Comparison of ENCODE assay signal across 23 cellular contexts in the genomic region with DNA sequence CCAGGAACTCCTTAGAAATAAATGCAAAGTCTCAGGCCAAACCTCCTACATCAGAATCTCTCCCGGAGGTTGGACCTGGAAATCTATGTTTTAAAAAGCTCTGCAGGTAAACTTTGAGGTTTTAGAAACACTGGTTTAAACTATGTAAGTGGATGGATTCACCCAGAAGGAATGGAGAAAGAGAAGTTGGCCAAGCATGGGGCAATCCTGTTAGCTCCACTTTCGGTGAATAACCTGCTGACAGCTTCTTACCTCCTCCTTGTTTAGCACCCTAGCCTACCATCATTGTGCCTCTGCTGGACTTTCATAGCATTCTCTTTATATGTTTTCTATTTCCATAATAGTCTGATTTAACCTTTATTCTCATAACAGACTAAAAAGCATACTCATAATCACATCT. TPM values are rescaled to one million over a fixed set of nuclear protein-coding genes. Genes with fewer than 3 reads are reported as not detected.
DNase-seq lines count a peak whose midpoint lies in the region; ATAC-seq and TF ChIP-seq lines count a peak whose summit lies in the region.
"Had no signal": no experiment of that assay in that cellular context is flagged by ENCODE, and none has a peak within 500 bp of the region (broad histone marks: within the 10 kb centered on the region; RNA-seq: fewer than 3 reads in every experiment).

No MANE protein-coding gene starts in this region.

- peaks cover 23% of the 10 kb centered on the region for H3K36me3 Mint-ChIP-seq in activated CD8-positive, alpha-beta memory T cell treated with anti-CD3 and anti-CD28 coated beads, Interleukin-2, amount 10 ng/mL, durations not matched to agents 7 days and 5 days
- peaks cover 13 to 20% of the 10 kb centered on the region in 2 donors for H3K36me3 Mint-ChIP-seq in CD4-positive, alpha-beta memory T cell
- H3K36me3 Mint-ChIP-seq in activated CD8-positive, alpha-beta T cell treated with anti-CD3 and anti-CD28 coated beads for 36 hours (ENCODE audit: low read depth) = peaks cover 18% of the 10 kb centered on the region
- H3K36me3 Mint-ChIP-seq in naive thymus-derived CD4-positive, alpha-beta T cell = peaks cover 3 to 19% (median 11%) of the 10 kb centered on the region in 5 donors
- H3K36me3 Mint-ChIP-seq: mesothelial cell of epicardium had no signal

- H3K27ac Mint-ChIP-seq in activated CD8-positive, alpha-beta memory T cell treated with anti-CD3 and anti-CD28 coated beads, Interleukin-2, amount 10 ng/mL, durations not matched to agents 7 days and 5 days = peak overlapping the region; percentile 100
- H3K27ac Mint-ChIP-seq in CD4-positive, alpha-beta memory T cell = peak overlapping the region; percentile 87 to 99 (median 97)
- peak overlapping the region; percentile 97 for H3K27ac Mint-ChIP-seq in activated CD8-positive, alpha-beta T cell treated with anti-CD3 and anti-CD28 coated beads for 36 hours
- H3K27ac Mint-ChIP-seq in naive thymus-derived CD4-positive, alpha-beta T cell = peak overlapping the region; percentile 50 to 100 (median 97)
- H3K27ac Mint-ChIP-seq: mesothelial cell of epicardium had no signal

- H3K9me3 Mint-ChIP-seq in activated CD8-positive, alpha-beta memory T cell treated with anti-CD3 and anti-CD28 coated beads, Interleukin-2, amount 10 ng/mL, durations not matched to agents 7 days and 5 days (ENCODE audit: low read depth) = no peaks in the 10 kb centered on the region
- peaks cover 0 to 1% (median 0%) of the 10 kb centered on the region in 8 donors for H3K9me3 Mint-ChIP-seq in CD4-positive, alpha-beta memory T cell
- no peaks in the 10 kb centered on the region for H3K9me3 Mint-ChIP-seq in activated CD8-positive, alpha-beta T cell treated with anti-CD3 and anti-CD28 coated beads for 36 hours
- H3K9me3 Mint-ChIP-seq in naive thymus-derived CD4-positive, alpha-beta T cell = peaks cover 0 to 3% (median 0%) of the 10 kb centered on the region in 11 donors

- no peak for TF ChIP-seq CTCF in activated CD8-positive, alpha-beta T cell treated with anti-CD3 and anti-CD28 coated beads for 36 hours (IDR thresholded peaks at IDR 0.05)

- H3K4me3 ChIP-seq in CD4-positive, alpha-beta memory T cell (ENCODE audit: low read length in 2 of 2) = no peak overlapping the region
- H3K4me3 ChIP-seq in naive thymus-derived CD4-positive, alpha-beta T cell (ENCODE audit: low read length) = no peak overlapping the region
- H3K4me3 ChIP-seq: ascending aorta, heart left ventricle, right lobe of liver had no signal

- no peaks in the 10 kb centered on the region for H3K9me3 ChIP-seq in CD4-positive, alpha-beta memory T cell (ENCODE audit: control insufficient read depth in 1 of 2, low read length in 2 of 2)
- H3K9me3 ChIP-seq in naive thymus-derived CD4-positive, alpha-beta T cell (ENCODE audit: control insufficient read depth in 2 of 3, low read length in 3 of 3) = no peaks in the 10 kb centered on the region
- H3K9me3 ChIP-seq: ascending aorta, heart left ventricle, right lobe of liver had no signal

- intact Hi-C loops in CD4-positive, alpha-beta memory T cell (cut with micrococcal nuclease) = loop anchor here (10.0 kb wide), 1 partner anchor 920 kb away; a partner anchor contains a TSS
- intact Hi-C loops in activated CD8-positive, alpha-beta T cell treated with anti-CD3 and anti-CD28 coated beads for 36 hours (cut with micrococcal nuclease) = loop anchor here (5.0 kb wide), 1 partner anchor 82 kb away; no protein-coding TSS in a partner anchor
- intact Hi-C loops in naive thymus-derived CD4-positive, alpha-beta T cell (cut with micrococcal nuclease) = loop anchor here (5.0 kb wide), 4 partner anchors 572 to 918 kb away; a partner anchor contains a TSS

- peak overlapping the region; percentile 92 for H3K27ac ChIP-seq in CD4-positive, alpha-beta memory T cell (ENCODE audit: low read depth, low read length)
- H3K27ac ChIP-seq in naive thymus-derived CD4-positive, alpha-beta T cell (ENCODE audit: low read depth, low read length) = peak overlapping the region; percentile 96
- H3K27ac ChIP-seq: ascending aorta, right lobe of liver had no signal

- no peaks in the 10 kb centered on the region for H3K36me3 ChIP-seq in CD4-positive, alpha-beta memory T cell (ENCODE audit: insufficient read depth, low read length)
- H3K36me3 ChIP-seq in naive thymus-derived CD4-positive, alpha-beta T cell (ENCODE audit: control insufficient read depth in 2 of 3, insufficient read depth in 3 of 3, low read length in 3 of 3) = peaks cover 0 to 10% (median 0%) of the 10 kb centered on the region in 3 experiments
- H3K36me3 ChIP-seq: ascending aorta, heart left ventricle, right lobe of liver had no signal

- no peak for DNase-seq in activated CD8-positive, alpha-beta memory T cell treated with anti-CD3 and anti-CD28 coated beads, Interleukin-2, amount 10 ng/mL, durations not matched to agents 7 days and 5 days
- no peak for DNase-seq in activated CD8-positive, alpha-beta memory T cell treated with anti-CD3 and anti-CD28 coated beads, Interleukin-2, amount 50 U/mL, for 48 hours
- DNase-seq in CD4-positive, alpha-beta memory T cell = no peak
- no peak for DNase-seq in activated CD8-positive, alpha-beta T cell treated with anti-CD3 and anti-CD28 coated beads for 36 hours
- DNase-seq in naive thymus-derived CD4-positive, alpha-beta T cell = no peak
- DNase-seq in NCI-H2227 (lab: John Stamatoyannopoulos, UW; ENCODE audit: unreplicated experiment) (no peak), NCI-H187 (lab: John Stamatoyannopoulos, UW) (no peak)
- DNase-seq: GF-D8; heart left ventricle; NCI-H1436; NCI-H524; right lobe of liver; stimulated activated CD8-positive, alpha-beta memory T cell treated with anti-CD3 and anti-CD28 coated beads, Interleukin-4, amount 100 ng/mL, for 48 hours had no signal

- peaks cover 44% of the 10 kb centered on the region for H3K4me1 ChIP-seq in CD4-positive, alpha-beta memory T cell (ENCODE audit: insufficient read depth, low read length)
- peaks cover 26 to 36% of the 10 kb centered on the region in 2 donors for H3K4me1 ChIP-seq in naive thymus-derived CD4-positive, alpha-beta T cell (ENCODE audit: control insufficient read depth in 2 of 2, insufficient read depth in 2 of 2, low read length in 2 of 2)
- H3K4me1 ChIP-seq: right lobe of liver had no signal

- no peaks in the 10 kb centered on the region for H3K27me3 ChIP-seq in CD4-positive, alpha-beta memory T cell (ENCODE audit: insufficient read depth, low read length)
- H3K27me3 ChIP-seq in naive thymus-derived CD4-positive, alpha-beta T cell (ENCODE audit: control insufficient read depth in 2 of 2, insufficient read depth in 2 of 2, low read length in 2 of 2) = no peaks in the 10 kb centered on the region
- H3K27me3 ChIP-seq: ascending aorta, heart left ventricle, right lobe of liver had no signal

- ATAC-seq in activated CD8-positive, alpha-beta memory T cell treated with anti-CD3 and anti-CD28 coated beads, Interleukin-2, amount 10 ng/mL, durations not matched to agents 7 days and 5 days = no peak
- no peak for ATAC-seq in activated CD8-positive, alpha-beta T cell treated with anti-CD3 and anti-CD28 coated beads for 36 hours
- no peak for ATAC-seq in naive thymus-derived CD4-positive, alpha-beta T cell
- no peak for ATAC-seq in GM18858 (IDR thresholded peaks at IDR 0.05; ENCODE audit: unreplicated experiment)
- ATAC-seq: HCT116, heart left ventricle, left lobe of liver, right lobe of liver had no signal

- CTCF ChIA-PET in activated CD8-positive, alpha-beta memory T cell treated with anti-CD3 and anti-CD28 coated beads, Interleukin-2, amount 10 ng/mL, durations not matched to agents 7 days and 5 days (lab: Charles Lee) = interaction anchor here (0.7 to 1.6 kb wide), 4 partner anchors 13 to 43 kb away, joined by 3 to 5 read pairs (median 4); no protein-coding TSS in a partner anchor
- CTCF ChIA-PET in CD4-positive, alpha-beta memory T cell (lab: Charles Lee; ENCODE audit: partially characterized antibody) = interaction anchor here (2.8 kb wide), 1 partner anchor 28 kb away, joined by 8 read pairs; no protein-coding TSS in a partner anchor
- CTCF ChIA-PET in activated CD8-positive, alpha-beta T cell treated with anti-CD3 and anti-CD28 coated beads for 36 hours (lab: Charles Lee) = interaction anchor here (0.6 kb wide), 1 partner anchor 31 kb away, joined by 4 read pairs; no protein-coding TSS in a partner anchor
- CTCF ChIA-PET in naive thymus-derived CD4-positive, alpha-beta T cell (lab: Charles Lee) = interaction anchor here (1.7 to 2.1 kb wide), 2 partner anchors 31 to 117 kb away, joined by 4 to 11 read pairs; no protein-coding TSS in a partner anchor

- H3K4me3 Mint-ChIP-seq in activated CD8-positive, alpha-beta memory T cell treated with anti-CD3 and anti-CD28 coated beads, Interleukin-2, amount 10 ng/mL, durations not matched to agents 7 days and 5 days = no peak overlapping the region
- H3K4me3 Mint-ChIP-seq in CD4-positive, alpha-beta memory T cell = peak overlapping the region in 3 of 8 donors; percentile 13 to 26 (median 23)
- H3K4me3 Mint-ChIP-seq in activated CD8-positive, alpha-beta T cell treated with anti-CD3 and anti-CD28 coated beads for 36 hours = no peak overlapping the region
- H3K4me3 Mint-ChIP-seq in naive thymus-derived CD4-positive, alpha-beta T cell = peak overlapping the region in 5 of 10 donors; percentile 14 to 88 (median 15)
- H3K4me3 Mint-ChIP-seq: mesothelial cell of epicardium had no signal

- no peaks in the 10 kb centered on the region for H3K27me3 Mint-ChIP-seq in activated CD8-positive, alpha-beta memory T cell treated with anti-CD3 and anti-CD28 coated beads, Interleukin-2, amount 10 ng/mL, durations not matched to agents 7 days and 5 days
- H3K27me3 Mint-ChIP-seq in CD4-positive, alpha-beta memory T cell = no peaks in the 10 kb centered on the region
- H3K27me3 Mint-ChIP-seq in activated CD8-positive, alpha-beta T cell treated with anti-CD3 and anti-CD28 coated beads for 36 hours = no peaks in the 10 kb centered on the region
- peaks cover 0 to 2% (median 0%) of the 10 kb centered on the region in 5 donors for H3K27me3 Mint-ChIP-seq in naive thymus-derived CD4-positive, alpha-beta T cell

- POLR2A ChIA-PET in CD4-positive, alpha-beta memory T cell (lab: Charles Lee; ENCODE audit: partially characterized antibody) = interaction anchor here (1.1 to 11.8 kb wide), 5 partner anchors 11 to 192 kb away, joined by 3 to 224 read pairs (median 7); a partner anchor contains a TSS
- POLR2A ChIA-PET in activated CD8-positive, alpha-beta T cell treated with anti-CD3 and anti-CD28 coated beads for 36 hours (lab: Charles Lee) = interaction anchor here (0.6 to 2.1 kb wide), 4 partner anchors 10 to 194 kb away, joined by 3 to 9 read pairs (median 6); no protein-coding TSS in a partner anchor
- POLR2A ChIA-PET in naive thymus-derived CD4-positive, alpha-beta T cell (lab: Charles Lee) = interaction anchor here (0.7 to 3.6 kb wide), 8 partner anchors 8 to 194 kb away, joined by 3 to 46 read pairs (median 8); a partner anchor contains a TSS

- peaks cover 29% of the 10 kb centered on the region for H3K4me1 Mint-ChIP-seq in activated CD8-positive, alpha-beta memory T cell treated with anti-CD3 and anti-CD28 coated beads, Interleukin-2, amount 10 ng/mL, durations not matched to agents 7 days and 5 days
- peaks cover 40 to 72% (median 53%) of the 10 kb centered on the region in 4 donors for H3K4me1 Mint-ChIP-seq in CD4-positive, alpha-beta memory T cell
- H3K4me1 Mint-ChIP-seq in activated CD8-positive, alpha-beta T cell treated with anti-CD3 and anti-CD28 coated beads for 36 hours (ENCODE audit: low read depth) = peaks cover 42% of the 10 kb centered on the region
- peaks cover 30 to 71% (median 64%) of the 10 kb centered on the region in 7 donors for H3K4me1 Mint-ChIP-seq in naive thymus-derived CD4-positive, alpha-beta T cell

RNA-seq across cellular contexts. Expression of a gene that starts 3.0 kb away (rescaled TPM):
- total RNA-seq in activated CD8-positive, alpha-beta memory T cell treated with anti-CD3 and anti-CD28 coated beads, Interleukin-2, amount 10 ng/mL, durations not matched to agents 7 days and 5 days = 1,000 to 10,000 TPM; 1,208 to 1,284 TPM
- total RNA-seq in CD4-positive, alpha-beta memory T cell = 100 to 1,000 TPM; 717 to 768 TPM
- 1,000 to 10,000 TPM; 2,962 to 4,406 TPM for polyA plus RNA-seq in CD4-positive, alpha-beta memory T cell
- 100 to 1,000 TPM; 765 to 771 TPM for total RNA-seq in activated CD8-positive, alpha-beta T cell treated with anti-CD3 and anti-CD28 coated beads for 36 hours
- 1,000 to 10,000 TPM in 1 of 5 experiments, 100 to 1,000 TPM in 4; 776 to 1,263 (median 833) TPM for total RNA-seq in naive thymus-derived CD4-positive, alpha-beta T cell
- polyA plus RNA-seq in naive thymus-derived CD4-positive, alpha-beta T cell = 1,000 to 10,000 TPM; 3,273 to 3,336 TPM

RNA-seq across cellular contexts. Expression of a gene that starts 8.4 kb away (rescaled TPM):
- total RNA-seq in activated CD8-positive, alpha-beta memory T cell treated with anti-CD3 and anti-CD28 coated beads, Interleukin-2, amount 10 ng/mL, durations not matched to agents 7 days and 5 days = not detected
- total RNA-seq in CD4-positive, alpha-beta memory T cell = not detected
- not detected for polyA plus RNA-seq in CD4-positive, alpha-beta memory T cell
- total RNA-seq in activated CD8-positive, alpha-beta T cell treated with anti-CD3 and anti-CD28 coated beads for 36 hours = not detected
- total RNA-seq in naive thymus-derived CD4-positive, alpha-beta T cell = 1 to 10 TPM in 1 of 5 experiments, not detected in 4; 2.7 TPM
- not detected for polyA plus RNA-seq in naive thymus-derived CD4-positive, alpha-beta T cell
- total RNA-seq: ascending aorta, epithelial cell of proximal tubule, fibroblast of villous mesenchyme, heart left ventricle, left lobe of liver, mesothelial cell of epicardium, right lobe of liver, SK-MEL-5, urinary bladder had no signal
- polyA plus RNA-seq: heart left ventricle, neural cell, urinary bladder had no signal

RNA-seq across cellular contexts. Expression of a gene that starts 26.1 kb away (rescaled TPM):
- total RNA-seq in activated CD8-positive, alpha-beta memory T cell treated with anti-CD3 and anti-CD28 coated beads, Interleukin-2, amount 10 ng/mL, durations not matched to agents 7 days and 5 days = 1 to 10 TPM; 5.4 to 7.7 TPM
- 10 to 100 TPM in 1 of 2 experiments, 1 to 10 TPM in 1; 9.3 to 11.5 TPM for total RNA-seq in CD4-positive, alpha-beta memory T cell
- polyA plus RNA-seq in CD4-positive, alpha-beta memory T cell = 1 to 10 TPM; 3.4 to 4.5 TPM
- total RNA-seq in activated CD8-positive, alpha-beta T cell treated with anti-CD3 and anti-CD28 coated beads for 36 hours = 1 to 10 TPM; 2.3 to 3.4 TPM
- 10 to 100 TPM; 12.6 to 20.3 (median 19.1) TPM for total RNA-seq in naive thymus-derived CD4-positive, alpha-beta T cell
- 1 to 10 TPM; 5.6 to 5.8 TPM for polyA plus RNA-seq in naive thymus-derived CD4-positive, alpha-beta T cell
- total RNA-seq: ascending aorta, fibroblast of villous mesenchyme had no signal
- polyA plus RNA-seq: neural cell had no signal
